Comparison of ENCODE assay signal across 7 cellular contexts in the genomic region with DNA sequence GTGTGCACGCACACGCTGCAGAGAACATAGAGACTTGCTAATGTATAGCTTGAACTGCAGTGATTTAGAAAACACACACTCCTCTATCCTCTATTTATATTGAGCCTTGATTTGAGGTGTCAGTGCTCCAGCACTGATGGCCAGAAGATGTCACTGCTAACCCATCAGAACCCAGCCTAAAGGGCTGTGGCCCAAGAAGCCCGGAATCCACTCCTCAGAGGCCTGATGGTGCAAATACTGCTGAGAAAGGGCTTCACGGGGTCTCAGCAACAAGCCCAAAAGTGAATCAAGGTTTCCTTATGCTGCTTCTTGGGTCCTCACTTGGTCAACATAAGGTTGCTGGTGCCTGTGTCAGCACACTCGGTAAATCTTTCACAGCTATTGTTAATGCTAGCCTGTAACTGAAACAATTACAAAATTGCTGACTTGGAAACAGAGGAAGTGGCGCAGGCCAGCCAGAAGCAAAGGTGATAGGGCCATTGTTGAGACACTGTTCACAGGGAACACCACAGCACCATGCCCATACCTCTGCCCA.
DNase-seq lines count a peak whose midpoint lies in the region; ATAC-seq and TF ChIP-seq lines count a peak whose summit lies in the region.

No MANE protein-coding gene starts in this region.

- TF ChIP-seq CTCF in KMS-11 (conservative IDR thresholded peaks at IDR 0.05; ENCODE audit: low read depth, low read length) = peak; percentile 90
- TF ChIP-seq CTCF in brain (conservative IDR thresholded peaks at IDR 0.05) = peak; percentile 91
- peak; percentile 24 to 77 (median 66) for TF ChIP-seq CTCF in spleen (IDR thresholded peaks at IDR 0.05 in 8 of 11, conservative IDR thresholded peaks at IDR 0.05 in 3 of 11)

- TF ChIP-seq POLR2A in spleen (IDR thresholded peaks at IDR 0.05) = no peak

- intact Hi-C loops in spleen (cut with DNase I; ENCODE audit: low total_unique reads) = loop anchor here (5.0 kb wide), 1 partner anchor 442 kb away; no protein-coding TSS in a partner anchor

- H3K4me3 Mint-ChIP-seq in T-helper 17 cell (no peak overlapping the region), brain (no peak overlapping the region)

- no peaks in the 10 kb centered on the region for H3K36me3 ChIP-seq in KMS-11 (ENCODE audit: insufficient read depth)
- H3K36me3 ChIP-seq in iPS DF 6.9 (ENCODE audit: control insufficient read depth, insufficient read depth, low read length) = no peaks in the 10 kb centered on the region
- peaks cover 0 to 100% (median 64%) of the 10 kb centered on the region in 6 donors for H3K36me3 ChIP-seq in spleen

- H3K9ac ChIP-seq in KMS-11 = peak overlapping the region; percentile 2; the same call in 1 of the 2 replicates

- no peaks in the 10 kb centered on the region for H3K9me3 Mint-ChIP-seq in brain

- no peaks in the 10 kb centered on the region for H3K27me3 Mint-ChIP-seq in T-helper 17 cell
- H3K27me3 Mint-ChIP-seq in brain = no peaks in the 10 kb centered on the region

- H3K27me3 ChIP-seq in KMS-11 (ENCODE audit: insufficient read depth, low read depth) (no peaks in the 10 kb centered on the region), iPS DF 6.9 (ENCODE audit: control insufficient read depth, insufficient read depth, low read length) (no peaks in the 10 kb centered on the region), spleen (replicated peaks in 1 of 7) (no peaks in the 10 kb centered on the region)

- no peaks in the 10 kb centered on the region for H3K79me2 ChIP-seq in KMS-11 (ENCODE audit: insufficient read depth, low read depth)

- H4K20me1 ChIP-seq in KMS-11 (ENCODE audit: insufficient read depth) = no peaks in the 10 kb centered on the region

- H3K27ac Mint-ChIP-seq in T-helper 17 cell (no peak overlapping the region), brain (peak overlapping the region; percentile 51 to 76 (median 70))

- H3K27ac ChIP-seq in KMS-11 (peak overlapping the region; percentile 14; the same call in 1 of the 2 replicates), iPS DF 6.9 (ENCODE audit: low read length) (no peak overlapping the region), spleen (peak overlapping the region in 6 of 8 donors; percentile 55 to 78 (median 64))

- H3K4me1 ChIP-seq in KMS-11 (ENCODE audit: low read depth, poor library complexity, severe bottlenecking) (peaks cover 24% of the 10 kb centered on the region), iPS DF 6.9 (ENCODE audit: control insufficient read depth, insufficient read depth, low read length) (peaks cover 6% of the 10 kb centered on the region), spleen (peaks cover 3 to 38% (median 27%) of the 10 kb centered on the region in 6 donors)

- ATAC-seq in T-helper 17 cell (peak; percentile 82), GM21515 (IDR thresholded peaks at IDR 0.05; ENCODE audit: unreplicated experiment) (no peak)

- no peaks in the 10 kb centered on the region for H3K9me3 ChIP-seq in T-helper 17 cell (ENCODE audit: control insufficient read depth, low read length, poor library complexity, severe bottlenecking)
- no peaks in the 10 kb centered on the region for H3K9me3 ChIP-seq in iPS DF 6.9 (ENCODE audit: control insufficient read depth, insufficient read depth, low read length)
- no peaks in the 10 kb centered on the region for H3K9me3 ChIP-seq in spleen

- peaks cover 4% of the 10 kb centered on the region for H3K36me3 Mint-ChIP-seq in T-helper 17 cell (ENCODE audit: low read depth)
- H3K36me3 Mint-ChIP-seq in brain = peaks cover 14% of the 10 kb centered on the region

- no CpG with 5 or more reads among the region's 6 CpGs for WGBS in iPS DF 6.9 (ENCODE audit: insufficient coverage, insufficient read length)
- WGBS in spleen, 5 donors = 39 to 56% (median 46%) methylated on average over 5 to 6 of the region's 6 CpGs

- peak; percentile 42 for DNase-seq in GM03348 (ENCODE audit: low spot score)
- DNase-seq in T-helper 17 cell = peak in 1 of 3 donors; percentile 26
- peak; percentile 29 for DNase-seq in iPS DF 6.9 (ENCODE audit: low read depth, low spot score)
- DNase-seq in spleen = no peak

- H3K4me3 ChIP-seq in KMS-11 (IDR thresholded peaks at IDR 0.05; ENCODE audit: insufficient read depth, low read depth, low read length) (peak overlapping the region; percentile 53), iPS DF 6.9 (ENCODE audit: low read length) (no peak overlapping the region), spleen (no peak overlapping the region)

- H2AFZ ChIP-seq in KMS-11 (ENCODE audit: low read depth) = peak overlapping the region; percentile 47

- H3K4me1 Mint-ChIP-seq in T-helper 17 cell (no peaks in the 10 kb centered on the region), brain (peaks cover 44% of the 10 kb centered on the region)

- peak overlapping the region; percentile 41 for H3K4me2 ChIP-seq in KMS-11
